In genomic region chr11:30481385-30481784, GRCh38 we compare ENCODE assay signal across 21 cellular contexts.
A peak's percentile ranks its signal among the peaks of the same experiment; 100 is the strongest.
DNase-seq lines count a peak whose midpoint lies in the region; ATAC-seq and TF ChIP-seq lines count a peak whose summit lies in the region.
"Had no signal": no experiment of that assay in that cellular context is flagged by ENCODE, and none has a peak within 500 bp of the region (broad histone marks: within the 10 kb centered on the region; RNA-seq: fewer than 3 reads in every experiment).

No MANE protein-coding gene starts in this region.

- H3F3A ChIP-seq in neural progenitor cell (ENCODE audit: low read depth) = peaks cover 11% of the 10 kb centered on the region

- H3K27ac Mint-ChIP-seq in neural progenitor cell = no peak overlapping the region
- H3K27ac Mint-ChIP-seq: activated CD4-positive, alpha-beta T cell treated with anti-CD3 and anti-CD28 coated beads, Interleukin-2, amount 10 ng/mL, durations not matched to agents 7 days and 5 days had no signal

- H3K36me3 ChIP-seq in left ventricle myocardium inferior (no peaks in the 10 kb centered on the region), esophagus squamous epithelium (no peaks in the 10 kb centered on the region), neural progenitor cell (no peaks in the 10 kb centered on the region)
- H3K36me3 ChIP-seq: adrenal gland, ovary had no signal

- CTCF ChIA-PET in HEK293T (lab: Yijun Ruan, JAX) = no interaction called here

- H2AFZ ChIP-seq in neural progenitor cell (replicated peaks) = no peak overlapping the region

- H3K79me2 ChIP-seq in neural progenitor cell (ENCODE audit: low read depth) = no peaks in the 10 kb centered on the region

- intact Hi-C loops in left ventricle myocardium inferior (cut with micrococcal nuclease) = no loop called here
- intact Hi-C loops in Right ventricle myocardium superior (cut with DNase I) = no loop called here
- intact Hi-C loops in esophagus squamous epithelium (cut with DNase I) = no loop called here

- DNase-seq in left ventricle myocardium inferior (no peak), Right ventricle myocardium superior (no peak), esophagus squamous epithelium (lab: John Stamatoyannopoulos, UW) (no peak), neural progenitor cell (ENCODE audit: low spot score) (peak; percentile 57), HEK293T (ENCODE audit: extremely low spot score) (no peak), NCI-H1092 (lab: John Stamatoyannopoulos, UW) (no peak)
- no peak for DNase-seq in stimulated activated naive CD4-positive, alpha-beta T cell treated with Interleukin-2 at 50 U/mL for 16 hours (lab: John Stamatoyannopoulos, UW)
- DNase-seq: activated CD4-positive, alpha-beta T cell treated with anti-CD3 and anti-CD28 coated beads, Interleukin-2, amount 10 ng/mL, durations not matched to agents 7 days and 5 days; activated gamma-delta T cell; adrenal gland; cerebellar nuclear complex; DMS 273 treated with DMSO at 0.1 percent for 48 hours; foreskin melanocyte; GF-D8; Karpas-422; NCI-H1092 treated with DMSO at 0.1 percent for 48 hours; NCI-H774; ovary; stimulated activated CD8-positive, alpha-beta memory T cell treated with anti-CD3 and anti-CD28 coated beads, Interleukin-4, amount 100 ng/mL, for 48 hours had no signal

- peaks cover 56% of the 10 kb centered on the region for H3K4me1 ChIP-seq in left ventricle myocardium inferior
- peaks cover 0 to 28% (median 0%) of the 10 kb centered on the region in 3 donors for H3K4me1 ChIP-seq in esophagus squamous epithelium
- peaks cover 49% of the 10 kb centered on the region for H3K4me1 ChIP-seq in neural progenitor cell
- H3K4me1 ChIP-seq: adrenal gland had no signal

- H3K27ac ChIP-seq in left ventricle myocardium inferior (replicated peaks) = peak overlapping the region; percentile 68
- peak overlapping the region in 3 of 4 donors; percentile 10 to 68 (median 35) for H3K27ac ChIP-seq in esophagus squamous epithelium
- no peak overlapping the region for H3K27ac ChIP-seq in neural progenitor cell
- H3K27ac ChIP-seq: adrenal gland, C4-2B, ovary had no signal

- no peaks in the 10 kb centered on the region for H3K36me3 Mint-ChIP-seq in neural progenitor cell

- ATAC-seq in Right ventricle myocardium superior (ENCODE audit: poor library complexity) (no peak), HG03520 (IDR thresholded peaks at IDR 0.05; ENCODE audit: unreplicated experiment) (no peak)

- POLR2A ChIA-PET in HEK293T (lab: Yijun Ruan, JAX) = interaction anchor here (1.0 kb wide), 1 partner anchor 50 kb away, joined by 3 read pairs; no protein-coding TSS in a partner anchor

- no peak for TF ChIP-seq POLR2A in esophagus squamous epithelium (IDR thresholded peaks at IDR 0.05)

- no peak overlapping the region for H3K4me3 Mint-ChIP-seq in neural progenitor cell
- H3K4me3 Mint-ChIP-seq: activated CD4-positive, alpha-beta T cell treated with anti-CD3 and anti-CD28 coated beads, Interleukin-2, amount 10 ng/mL, durations not matched to agents 7 days and 5 days had no signal

- no peak overlapping the region for H3K9ac ChIP-seq in neural progenitor cell

- H3K4me1 Mint-ChIP-seq in neural progenitor cell = peaks cover 36% of the 10 kb centered on the region
- H3K4me1 Mint-ChIP-seq: activated CD4-positive, alpha-beta T cell treated with anti-CD3 and anti-CD28 coated beads, Interleukin-2, amount 10 ng/mL, durations not matched to agents 7 days and 5 days had no signal

- H3K27me3 ChIP-seq in left ventricle myocardium inferior (ENCODE audit: low read depth) (no peaks in the 10 kb centered on the region), esophagus squamous epithelium (no peaks in the 10 kb centered on the region), neural progenitor cell (no peaks in the 10 kb centered on the region)
- H3K27me3 ChIP-seq: adrenal gland, ovary had no signal

- 9 to 37% methylated on average over 6 of the region's 6 CpGs for WGBS in esophagus squamous epithelium, 2 donors

- H3K9me3 ChIP-seq in left ventricle myocardium inferior (replicated peaks) (no peaks in the 10 kb centered on the region), esophagus squamous epithelium (no peaks in the 10 kb centered on the region), neural progenitor cell (ENCODE audit: low read depth) (no peaks in the 10 kb centered on the region)
- H3K9me3 ChIP-seq: adrenal gland, ovary had no signal

- no peak for TF ChIP-seq CTCF in left ventricle myocardium inferior (IDR thresholded peaks at IDR 0.05; ENCODE audit: borderline replicate concordance)
- no peak for TF ChIP-seq CTCF in esophagus squamous epithelium (IDR thresholded peaks at IDR 0.05)
- TF ChIP-seq CTCF in neural progenitor cell (IDR thresholded peaks at IDR 0.05) = no peak

- peaks cover 3% of the 10 kb centered on the region for H3K27me3 Mint-ChIP-seq in neural progenitor cell (ENCODE audit: insufficient read depth, low read depth)

- peak overlapping the region; percentile 65 for H3K4me2 ChIP-seq in neural progenitor cell

- H3K9me3 Mint-ChIP-seq in neural progenitor cell = no peaks in the 10 kb centered on the region
- H3K9me3 Mint-ChIP-seq: activated CD4-positive, alpha-beta T cell treated with anti-CD3 and anti-CD28 coated beads, Interleukin-2, amount 10 ng/mL, durations not matched to agents 7 days and 5 days had no signal

- H3K4me3 ChIP-seq in left ventricle myocardium inferior = peak overlapping the region; percentile 35
- H3K4me3 ChIP-seq in esophagus squamous epithelium = no peak overlapping the region
- H3K4me3 ChIP-seq in neural progenitor cell = peak overlapping the region; percentile 5
- H3K4me3 ChIP-seq: adrenal gland, ovary had no signal

- H4K20me1 ChIP-seq in neural progenitor cell (ENCODE audit: low read depth) = no peaks in the 10 kb centered on the region

TF ChIP-seq in HEK293T, 16 proteins besides CTCF, POLR2A, EP300 and RAD21:
- TF ChIP-seq CTBP1 (IDR thresholded peaks at IDR 0.05; ENCODE audit: borderline replicate concordance) = no peak
- TF ChIP-seq NFRKB (IDR thresholded peaks at IDR 0.05) = no peak
- TF ChIP-seq SP1 (IDR thresholded peaks at IDR 0.05) = no peak
- TF ChIP-seq ARNT (IDR thresholded peaks at IDR 0.05) = no peak
- TF ChIP-seq LEF1 (IDR thresholded peaks at IDR 0.05; ENCODE audit: borderline replicate concordance) = no peak
- no peak for TF ChIP-seq ELF4 (IDR thresholded peaks at IDR 0.05)
- TF ChIP-seq FOXM1 (IDR thresholded peaks at IDR 0.05; ENCODE audit: borderline replicate concordance) = no peak
- no peak for TF ChIP-seq ZNF384 (IDR thresholded peaks at IDR 0.05)
- TF ChIP-seq BHLHE40 (IDR thresholded peaks at IDR 0.05; ENCODE audit: borderline replicate concordance) = no peak
- TF ChIP-seq SUZ12 (IDR thresholded peaks at IDR 0.05) = no peak
- TF ChIP-seq FOXA1 (IDR thresholded peaks at IDR 0.05) = no peak
- TF ChIP-seq L3MBTL2 (conservative IDR thresholded peaks at IDR 0.05) = no peak
TF ChIP-seq in HEK293T: peak in this region for 0.

Comparison
In these comparisons a context has a peak if more than half of its experiments do, and no peak if none do; other contexts are left out.
1. H3K4me3 ChIP-seq: peak in left ventricle myocardium inferior (single experiment) and neural progenitor cell (single experiment); none in esophagus squamous epithelium (0 of 4).